ENCODE assay signal across 15 cellular contexts in genomic region chr18:53819671-53820070, GRCh38.
"Had no signal": no experiment of that assay in that cellular context is flagged by ENCODE, and none has a peak within 500 bp of the region (broad histone marks: within the 10 kb centered on the region; RNA-seq: fewer than 3 reads in every experiment).

No MANE protein-coding gene starts in this region.

- H3K27ac ChIP-seq: adrenal gland, cardiac muscle cell, esophagus squamous epithelium, prostate gland, thoracic aorta, WERI-Rb-1 had no signal

- H3K27me3 ChIP-seq: adrenal gland, cardiac muscle cell, esophagus squamous epithelium had no signal

- H3K36me3 ChIP-seq: adrenal gland, cardiac muscle cell, esophagus squamous epithelium, prostate gland, thoracic aorta, WERI-Rb-1 had no signal

- H3K27ac Mint-ChIP-seq: activated naive CD4-positive, alpha-beta T cell treated with anti-CD3 and anti-CD28 coated beads, Interleukin-2, amount 50 U/mL, for 72 hours had no signal

- H3K9me3 ChIP-seq: adrenal gland, prostate gland, thoracic aorta had no signal

- DNase-seq: activated CD4-positive, alpha-beta T cell treated with anti-CD3 and anti-CD28 coated beads for 1 hour; activated gamma-delta T cell; adrenal gland; dermis blood vessel endothelial cell; effector memory CD4-positive, alpha-beta T cell; esophagus squamous epithelium; immature natural killer cell; midbrain; SW 1271; WERI-Rb-1 had no signal

- H3K4me1 Mint-ChIP-seq: immature natural killer cell, neural crest cell had no signal

- H3K4me3 Mint-ChIP-seq: immature natural killer cell, neural crest cell had no signal

- H3K4me3 ChIP-seq: adrenal gland, cardiac muscle cell, esophagus squamous epithelium, prostate gland, thoracic aorta had no signal

- H3K4me1 ChIP-seq: adrenal gland, esophagus squamous epithelium, prostate gland had no signal

- H3K36me3 Mint-ChIP-seq: activated naive CD4-positive, alpha-beta T cell treated with anti-CD3 and anti-CD28 coated beads, Interleukin-2, amount 50 U/mL, for 72 hours; immature natural killer cell had no signal

- ATAC-seq: activated naive CD4-positive, alpha-beta T cell treated with anti-CD3 and anti-CD28 coated beads, Interleukin-2, amount 50 U/mL, for 72 hours had no signal
